1 cellular context compared by ENCODE assay signal in the genomic region with DNA sequence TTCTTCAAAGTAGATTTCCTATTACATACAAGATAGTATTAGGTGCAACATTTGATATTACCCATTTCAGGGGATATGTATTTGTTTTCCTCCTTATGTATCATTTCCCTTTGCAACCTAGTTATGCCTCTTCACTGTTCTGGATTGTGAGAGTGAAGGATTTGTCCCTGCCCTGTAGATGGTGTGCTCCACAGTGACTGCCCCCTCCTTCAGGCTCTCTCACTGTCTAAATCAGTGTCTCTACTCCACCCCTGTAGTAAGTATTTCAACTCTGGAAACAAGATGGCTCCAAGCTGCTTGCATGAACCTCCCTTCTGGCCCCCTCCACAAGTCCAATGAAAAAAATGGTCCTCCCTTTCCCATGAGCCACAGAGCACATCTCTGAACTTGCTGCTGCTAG.
TF ChIP-seq lines count a peak whose summit lies in the region.

No MANE protein-coding gene starts in this region.

TF ChIP-seq in H1, 55 proteins besides CTCF, POLR2A, EP300 and RAD21:
- TF ChIP-seq TAF1 (IDR thresholded peaks at IDR 0.05; ENCODE audit: low read depth, low read length): no peak
- no peak for TF ChIP-seq RNF2 (IDR thresholded peaks at IDR 0.05; ENCODE audit: borderline replicate concordance, low read depth, low read length, missing control alignments, poor library complexity, severe bottlenecking)
- TF ChIP-seq, protein P1, sequence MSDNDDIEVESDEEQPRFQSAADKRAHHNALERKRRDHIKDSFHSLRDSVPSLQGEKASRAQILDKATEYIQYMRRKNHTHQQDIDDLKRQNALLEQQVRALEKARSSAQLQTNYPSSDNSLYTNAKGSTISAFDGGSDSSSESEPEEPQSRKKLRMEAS (IDR thresholded peaks at IDR 0.05): no peak
- TF ChIP-seq SIN3A (conservative IDR thresholded peaks at IDR 0.05 in 1 of 2, IDR thresholded peaks at IDR 0.05 in 1 of 2; ENCODE audit: low read depth in 1 of 2, low read length in 2 of 2): no peak
- TF ChIP-seq, protein P2, sequence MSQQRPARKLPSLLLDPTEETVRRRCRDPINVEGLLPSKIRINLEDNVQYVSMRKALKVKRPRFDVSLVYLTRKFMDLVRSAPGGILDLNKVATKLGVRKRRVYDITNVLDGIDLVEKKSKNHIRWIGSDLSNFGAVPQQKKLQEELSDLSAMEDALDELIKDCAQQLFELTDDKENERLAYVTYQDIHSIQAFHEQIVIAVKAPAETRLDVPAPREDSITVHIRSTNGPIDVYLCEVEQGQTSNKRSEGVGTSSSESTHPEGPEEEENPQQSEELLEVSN (IDR thresholded peaks at IDR 0.05): no peak
- TF ChIP-seq BACH1 (IDR thresholded peaks at IDR 0.05; ENCODE audit: low read length): no peak
- no peak for TF ChIP-seq SP2 (IDR thresholded peaks at IDR 0.05; ENCODE audit: low read length)
- TF ChIP-seq SAP30 (IDR thresholded peaks at IDR 0.05; ENCODE audit: insufficient read depth, insufficient replicate concordance, low read length): no peak
- no peak for TF ChIP-seq HDAC6 (IDR thresholded peaks at IDR 0.05; ENCODE audit: low read depth, low read length)
- TF ChIP-seq NRF1 (IDR thresholded peaks at IDR 0.05; ENCODE audit: low read depth, low read length): no peak
- TF ChIP-seq CHD1 (IDR thresholded peaks at IDR 0.05; ENCODE audit: low read depth, low read length): no peak
- no peak for TF ChIP-seq KDM1A (IDR thresholded peaks at IDR 0.05; ENCODE audit: borderline replicate concordance, low read length)
- TF ChIP-seq ASH2L (IDR thresholded peaks at IDR 0.05; ENCODE audit: low read length): no peak
- no peak for TF ChIP-seq TAF7 (optimal IDR thresholded peaks at IDR 0.05; ENCODE audit: borderline replicate concordance, low read depth, low read length)
- TF ChIP-seq EGR1 (IDR thresholded peaks at IDR 0.05; ENCODE audit: borderline replicate concordance, low read depth, low read length): no peak
- no peak for TF ChIP-seq CEBPB (IDR thresholded peaks at IDR 0.05; ENCODE audit: low read depth, low read length)
